38 cellular contexts compared by ENCODE assay signal in genomic region chr20:45575931-45576330, GRCh38. TPM values are rescaled to one million over a fixed set of nuclear protein-coding genes. Genes with fewer than 3 reads are reported as not detected.
"Had no signal": no experiment of that assay in that cellular context is flagged by ENCODE, and none has a peak within 500 bp of the region (broad histone marks: within the 10 kb centered on the region; RNA-seq: fewer than 3 reads in every experiment).

No MANE protein-coding gene starts in this region.

- DNase-seq: activated CD4-positive, alpha-beta memory T cell treated with anti-CD3 and anti-CD28 coated beads for 36 hours; activated CD4-positive, alpha-beta T cell treated with anti-CD3 and anti-CD28 coated beads for 36 hours; activated CD4-positive, CD25-positive, alpha-beta regulatory T cell; activated CD4-positive, CD25-positive, alpha-beta regulatory T cell treated with anti-CD3 and anti-CD28 coated beads, Interleukin-2, amount 50 U/mL, for 72 hours; activated CD8-positive, alpha-beta memory T cell treated with anti-CD3 and anti-CD28 coated beads, Interleukin-2, amount 50 U/mL, for 48 hours; activated CD8-positive, alpha-beta T cell treated with anti-CD3 and anti-CD28 coated beads, Interleukin-2, amount 10 ng/mL, durations not matched to agents 7 days and 5 days; activated gamma-delta T cell; activated naive CD4-positive, alpha-beta T cell; activated naive CD4-positive, alpha-beta T cell treated with anti-CD3 and anti-CD28 coated beads, Interleukin-2, amount 10 ng/mL, durations not matched to agents 7 days and 5 days; activated naive CD8-positive, alpha-beta T cell treated with anti-CD3 and anti-CD28 coated beads, Interleukin-2, amount 10 ng/mL, durations not matched to agents 7 days and 5 days; activated T-cell treated with anti-CD3 and anti-CD28 coated beads for 4 hours; activated T-cell treated with anti-CD3 and anti-CD28 coated beads, Interleukin-2, amount 50 U/mL, for 24 hours; activated T-cell treated with anti-CD3 and anti-CD28 coated beads, Interleukin-2, amount 50 U/mL, for 72 hours; central memory CD4-positive, alpha-beta T cell; cerebellar nuclear complex; colonic mucosa; effector CD8-positive, alpha-beta T cell; esophagus squamous epithelium; foreskin melanocyte; T-helper 1 cell; T-helper 17 cell; T1000 had no signal

- H3K4me1 Mint-ChIP-seq: activated CD4-positive, alpha-beta T cell treated with anti-CD3 and anti-CD28 coated beads for 36 hours; activated CD4-positive, alpha-beta T cell treated with anti-CD3 and anti-CD28 coated beads, Interleukin-2, amount 10 ng/mL, durations not matched to agents 24 days and 14 days; activated naive CD4-positive, alpha-beta T cell treated with anti-CD3 and anti-CD28 coated beads, Interleukin-2, amount 10 ng/mL, durations not matched to agents 7 days and 5 days; activated naive CD8-positive, alpha-beta T cell treated with anti-CD3 and anti-CD28 coated beads, Interleukin-2, amount 10 ng/mL, durations not matched to agents 7 days and 5 days; T-helper 17 cell had no signal

- ATAC-seq: activated CD4-positive, alpha-beta T cell treated with anti-CD3 and anti-CD28 coated beads for 36 hours; activated CD8-positive, alpha-beta T cell treated with anti-CD3 and anti-CD28 coated beads, Interleukin-2, amount 10 ng/mL, durations not matched to agents 7 days and 5 days; activated naive CD4-positive, alpha-beta T cell treated with anti-CD3 and anti-CD28 coated beads, Interleukin-2, amount 50 U/mL, for 72 hours; activated T-cell treated with anti-CD3 and anti-CD28 coated beads, Interleukin-2, amount 50 U/mL, for 72 hours; gastroesophageal sphincter; T-helper 17 cell had no signal

- H3K4me3 ChIP-seq: ascending aorta, breast epithelium, cardiac muscle cell, colonic mucosa, esophagus squamous epithelium, gastroesophageal sphincter had no signal

- H3K4me3 Mint-ChIP-seq: activated CD4-positive, alpha-beta memory T cell treated with anti-CD3 and anti-CD28 coated beads for 36 hours; activated CD4-positive, alpha-beta T cell treated with anti-CD3 and anti-CD28 coated beads for 36 hours; activated CD4-positive, alpha-beta T cell treated with anti-CD3 and anti-CD28 coated beads, Interleukin-2, amount 10 ng/mL, durations not matched to agents 24 days and 14 days; activated CD8-positive, alpha-beta T cell treated with anti-CD3 and anti-CD28 coated beads, Interleukin-2, amount 10 ng/mL, durations not matched to agents 7 days and 5 days; activated naive CD4-positive, alpha-beta T cell treated with anti-CD3 and anti-CD28 coated beads, Interleukin-2, amount 10 ng/mL, durations not matched to agents 7 days and 5 days; activated naive CD8-positive, alpha-beta T cell treated with anti-CD3 and anti-CD28 coated beads, Interleukin-2, amount 10 ng/mL, durations not matched to agents 7 days and 5 days; activated T-cell treated with anti-CD3 and anti-CD28 coated beads, Interleukin-2, amount 50 U/mL, for 24 hours; activated T-cell treated with anti-CD3 and anti-CD28 coated beads, Interleukin-2, amount 50 U/mL, for 72 hours; brain; T-helper 17 cell; T-helper 2 cell treated with Interferon-gamma antibody and Interleukin-4, amounts not matched to agents 5 μg/mL and 100 μg/mL, for 36 hours had no signal

- H3K4me1 ChIP-seq: ascending aorta, breast epithelium, colonic mucosa, esophagus squamous epithelium, gastroesophageal sphincter had no signal

- H3K27me3 ChIP-seq: ascending aorta, breast epithelium, cardiac muscle cell, colonic mucosa had no signal

- H3K36me3 ChIP-seq: ascending aorta, breast epithelium, cardiac muscle cell, colonic mucosa, esophagus squamous epithelium, gastroesophageal sphincter had no signal

- H3K9me3 ChIP-seq: ascending aorta, breast epithelium, colonic mucosa, esophagus squamous epithelium had no signal

- H3K27ac Mint-ChIP-seq: activated CD4-positive, alpha-beta memory T cell treated with anti-CD3 and anti-CD28 coated beads for 36 hours; activated CD4-positive, alpha-beta T cell treated with anti-CD3 and anti-CD28 coated beads for 36 hours; activated CD4-positive, alpha-beta T cell treated with anti-CD3 and anti-CD28 coated beads, Interleukin-2, amount 10 ng/mL, durations not matched to agents 24 days and 14 days; activated CD8-positive, alpha-beta T cell treated with anti-CD3 and anti-CD28 coated beads, Interleukin-2, amount 10 ng/mL, durations not matched to agents 7 days and 5 days; activated naive CD4-positive, alpha-beta T cell treated with anti-CD3 and anti-CD28 coated beads, Interleukin-2, amount 10 ng/mL, durations not matched to agents 7 days and 5 days; activated naive CD4-positive, alpha-beta T cell treated with anti-CD3 and anti-CD28 coated beads, Interleukin-2, amount 50 U/mL, for 72 hours; activated naive CD8-positive, alpha-beta T cell treated with anti-CD3 and anti-CD28 coated beads, Interleukin-2, amount 10 ng/mL, durations not matched to agents 7 days and 5 days; activated T-cell treated with anti-CD3 and anti-CD28 coated beads, Interleukin-2, amount 50 U/mL, for 24 hours; activated T-cell treated with anti-CD3 and anti-CD28 coated beads, Interleukin-2, amount 50 U/mL, for 72 hours; T-helper 17 cell; T-helper 2 cell treated with Interferon-gamma antibody and Interleukin-4, amounts not matched to agents 5 μg/mL and 100 μg/mL, for 36 hours had no signal

- FAIRE-seq: endometrium, endothelial cell of umbilical vein had no signal

- H3K9me3 Mint-ChIP-seq: activated CD4-positive, alpha-beta memory T cell treated with anti-CD3 and anti-CD28 coated beads for 36 hours; activated naive CD4-positive, alpha-beta T cell treated with anti-CD3 and anti-CD28 coated beads, Interleukin-2, amount 10 ng/mL, durations not matched to agents 7 days and 5 days; activated naive CD4-positive, alpha-beta T cell treated with anti-CD3 and anti-CD28 coated beads, Interleukin-2, amount 50 U/mL, for 72 hours; activated naive CD8-positive, alpha-beta T cell treated with anti-CD3 and anti-CD28 coated beads, Interleukin-2, amount 10 ng/mL, durations not matched to agents 7 days and 5 days; activated T-cell treated with anti-CD3 and anti-CD28 coated beads, Interleukin-2, amount 50 U/mL, for 24 hours; activated T-cell treated with anti-CD3 and anti-CD28 coated beads, Interleukin-2, amount 50 U/mL, for 72 hours; T-helper 2 cell treated with Interferon-gamma antibody and Interleukin-4, amounts not matched to agents 5 μg/mL and 100 μg/mL, for 36 hours had no signal

- H3K27ac ChIP-seq: ascending aorta, breast epithelium, cardiac muscle cell, colonic mucosa, epithelial cell of prostate, esophagus squamous epithelium, gastroesophageal sphincter had no signal

- H3K36me3 Mint-ChIP-seq: activated CD4-positive, alpha-beta memory T cell treated with anti-CD3 and anti-CD28 coated beads for 36 hours; activated naive CD4-positive, alpha-beta T cell treated with anti-CD3 and anti-CD28 coated beads, Interleukin-2, amount 10 ng/mL, durations not matched to agents 7 days and 5 days; activated naive CD4-positive, alpha-beta T cell treated with anti-CD3 and anti-CD28 coated beads, Interleukin-2, amount 50 U/mL, for 72 hours; activated naive CD8-positive, alpha-beta T cell treated with anti-CD3 and anti-CD28 coated beads, Interleukin-2, amount 10 ng/mL, durations not matched to agents 7 days and 5 days; brain had no signal

RNA-seq across cellular contexts. Expression of gene WFDC8, which starts 3.2 kb away (rescaled TPM):
- total RNA-seq: activated CD4-positive, alpha-beta memory T cell treated with anti-CD3 and anti-CD28 coated beads for 36 hours; activated CD4-positive, alpha-beta T cell treated with anti-CD3 and anti-CD28 coated beads for 36 hours; activated CD4-positive, alpha-beta T cell treated with anti-CD3 and anti-CD28 coated beads, Interleukin-2, amount 10 ng/mL, durations not matched to agents 24 days and 14 days; activated CD8-positive, alpha-beta T cell treated with anti-CD3 and anti-CD28 coated beads, Interleukin-2, amount 10 ng/mL, durations not matched to agents 7 days and 5 days; activated naive CD4-positive, alpha-beta T cell treated with anti-CD3 and anti-CD28 coated beads, Interleukin-2, amount 50 U/mL, for 72 hours; activated naive CD8-positive, alpha-beta T cell treated with anti-CD3 and anti-CD28 coated beads, Interleukin-2, amount 10 ng/mL, durations not matched to agents 7 days and 5 days; activated T-cell treated with anti-CD3 and anti-CD28 coated beads, Interleukin-2, amount 50 U/mL, for 72 hours; ascending aorta; breast epithelium; cardiac muscle cell; colonic mucosa; dermis microvascular lymphatic vessel endothelial cell; endothelial cell of umbilical vein; esophagus squamous epithelium; fibroblast of lung; fibroblast of villous mesenchyme; gastroesophageal sphincter; glomerular endothelial cell; T-helper 17 cell had no signal
- polyA plus RNA-seq: cardiac muscle cell, endothelial cell of umbilical vein, esophagus, fibroblast of lung had no signal

RNA-seq across cellular contexts. Expression of gene EPPIN, which starts 28.7 kb away (rescaled TPM):
- total RNA-seq: activated CD4-positive, alpha-beta memory T cell treated with anti-CD3 and anti-CD28 coated beads for 36 hours; activated CD4-positive, alpha-beta T cell treated with anti-CD3 and anti-CD28 coated beads for 36 hours; activated CD4-positive, alpha-beta T cell treated with anti-CD3 and anti-CD28 coated beads, Interleukin-2, amount 10 ng/mL, durations not matched to agents 24 days and 14 days; activated CD8-positive, alpha-beta T cell treated with anti-CD3 and anti-CD28 coated beads, Interleukin-2, amount 10 ng/mL, durations not matched to agents 7 days and 5 days; activated naive CD4-positive, alpha-beta T cell treated with anti-CD3 and anti-CD28 coated beads, Interleukin-2, amount 50 U/mL, for 72 hours; activated naive CD8-positive, alpha-beta T cell treated with anti-CD3 and anti-CD28 coated beads, Interleukin-2, amount 10 ng/mL, durations not matched to agents 7 days and 5 days; activated T-cell treated with anti-CD3 and anti-CD28 coated beads, Interleukin-2, amount 50 U/mL, for 72 hours; ascending aorta; breast epithelium; cardiac muscle cell; colonic mucosa; dermis microvascular lymphatic vessel endothelial cell; endothelial cell of umbilical vein; esophagus squamous epithelium; fibroblast of lung; fibroblast of villous mesenchyme; gastroesophageal sphincter; glomerular endothelial cell; T-helper 17 cell had no signal
- polyA plus RNA-seq: cardiac muscle cell, endothelial cell of umbilical vein, esophagus, fibroblast of lung had no signal

RNA-seq across cellular contexts. Expression of gene WFDC6, which starts 36.6 kb away (rescaled TPM):
- total RNA-seq: activated CD4-positive, alpha-beta memory T cell treated with anti-CD3 and anti-CD28 coated beads for 36 hours; activated CD4-positive, alpha-beta T cell treated with anti-CD3 and anti-CD28 coated beads for 36 hours; activated CD4-positive, alpha-beta T cell treated with anti-CD3 and anti-CD28 coated beads, Interleukin-2, amount 10 ng/mL, durations not matched to agents 24 days and 14 days; activated CD8-positive, alpha-beta T cell treated with anti-CD3 and anti-CD28 coated beads, Interleukin-2, amount 10 ng/mL, durations not matched to agents 7 days and 5 days; activated naive CD4-positive, alpha-beta T cell treated with anti-CD3 and anti-CD28 coated beads, Interleukin-2, amount 50 U/mL, for 72 hours; activated naive CD8-positive, alpha-beta T cell treated with anti-CD3 and anti-CD28 coated beads, Interleukin-2, amount 10 ng/mL, durations not matched to agents 7 days and 5 days; activated T-cell treated with anti-CD3 and anti-CD28 coated beads, Interleukin-2, amount 50 U/mL, for 72 hours; ascending aorta; breast epithelium; cardiac muscle cell; colonic mucosa; dermis microvascular lymphatic vessel endothelial cell; endothelial cell of umbilical vein; esophagus squamous epithelium; fibroblast of lung; fibroblast of villous mesenchyme; gastroesophageal sphincter; glomerular endothelial cell; T-helper 17 cell had no signal
- polyA plus RNA-seq: cardiac muscle cell, endothelial cell of umbilical vein, esophagus, fibroblast of lung had no signal

RNA-seq across cellular contexts. Expression of gene WFDC10A, which starts 53.6 kb away (rescaled TPM):
- total RNA-seq: activated CD4-positive, alpha-beta memory T cell treated with anti-CD3 and anti-CD28 coated beads for 36 hours; activated CD4-positive, alpha-beta T cell treated with anti-CD3 and anti-CD28 coated beads for 36 hours; activated CD4-positive, alpha-beta T cell treated with anti-CD3 and anti-CD28 coated beads, Interleukin-2, amount 10 ng/mL, durations not matched to agents 24 days and 14 days; activated CD8-positive, alpha-beta T cell treated with anti-CD3 and anti-CD28 coated beads, Interleukin-2, amount 10 ng/mL, durations not matched to agents 7 days and 5 days; activated naive CD4-positive, alpha-beta T cell treated with anti-CD3 and anti-CD28 coated beads, Interleukin-2, amount 50 U/mL, for 72 hours; activated naive CD8-positive, alpha-beta T cell treated with anti-CD3 and anti-CD28 coated beads, Interleukin-2, amount 10 ng/mL, durations not matched to agents 7 days and 5 days; activated T-cell treated with anti-CD3 and anti-CD28 coated beads, Interleukin-2, amount 50 U/mL, for 72 hours; ascending aorta; breast epithelium; cardiac muscle cell; colonic mucosa; dermis microvascular lymphatic vessel endothelial cell; endothelial cell of umbilical vein; esophagus squamous epithelium; fibroblast of lung; fibroblast of villous mesenchyme; gastroesophageal sphincter; glomerular endothelial cell; T-helper 17 cell had no signal
- polyA plus RNA-seq: cardiac muscle cell, endothelial cell of umbilical vein, esophagus, fibroblast of lung had no signal

RNA-seq across cellular contexts. Expression of gene WFDC9, which starts 55.2 kb away (rescaled TPM):
- total RNA-seq: activated CD4-positive, alpha-beta memory T cell treated with anti-CD3 and anti-CD28 coated beads for 36 hours; activated CD4-positive, alpha-beta T cell treated with anti-CD3 and anti-CD28 coated beads for 36 hours; activated CD4-positive, alpha-beta T cell treated with anti-CD3 and anti-CD28 coated beads, Interleukin-2, amount 10 ng/mL, durations not matched to agents 24 days and 14 days; activated CD8-positive, alpha-beta T cell treated with anti-CD3 and anti-CD28 coated beads, Interleukin-2, amount 10 ng/mL, durations not matched to agents 7 days and 5 days; activated naive CD4-positive, alpha-beta T cell treated with anti-CD3 and anti-CD28 coated beads, Interleukin-2, amount 50 U/mL, for 72 hours; activated naive CD8-positive, alpha-beta T cell treated with anti-CD3 and anti-CD28 coated beads, Interleukin-2, amount 10 ng/mL, durations not matched to agents 7 days and 5 days; activated T-cell treated with anti-CD3 and anti-CD28 coated beads, Interleukin-2, amount 50 U/mL, for 72 hours; ascending aorta; breast epithelium; cardiac muscle cell; colonic mucosa; dermis microvascular lymphatic vessel endothelial cell; endothelial cell of umbilical vein; esophagus squamous epithelium; fibroblast of lung; fibroblast of villous mesenchyme; gastroesophageal sphincter; glomerular endothelial cell; T-helper 17 cell had no signal
- polyA plus RNA-seq: cardiac muscle cell, endothelial cell of umbilical vein, esophagus, fibroblast of lung had no signal
